In the genomic region with DNA sequence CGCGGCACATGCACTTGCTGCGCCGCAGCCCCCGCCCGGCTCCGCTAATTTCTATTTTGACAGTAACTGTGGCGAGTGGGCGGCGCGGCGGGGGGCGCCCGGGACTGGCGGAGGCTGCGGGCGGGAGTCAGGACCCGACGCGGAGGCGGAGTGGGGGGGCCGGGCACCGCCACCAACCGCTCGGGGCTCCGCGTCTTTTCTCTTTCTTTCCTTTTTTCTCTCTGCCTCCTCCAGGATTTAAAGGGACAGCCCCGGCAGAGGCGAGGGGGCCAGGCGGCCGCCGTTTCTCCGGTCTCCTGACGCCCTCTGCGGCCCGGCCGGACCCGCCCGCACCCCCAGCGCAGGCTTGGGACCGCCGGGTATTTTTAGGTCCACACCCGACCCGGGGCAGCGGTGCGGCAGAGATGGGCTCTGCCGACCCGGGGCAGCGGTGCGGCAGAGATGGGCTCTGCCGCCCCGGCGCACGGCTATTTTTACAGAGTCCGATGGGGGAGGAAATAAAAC, we compare ENCODE assay signal across 9 cellular contexts. TPM values are rescaled to one million over a fixed set of nuclear protein-coding genes. Genes with fewer than 3 reads are reported as not detected.
DNase-seq lines count a peak whose midpoint lies in the region; ATAC-seq and TF ChIP-seq lines count a peak whose summit lies in the region.
"Had no signal": no experiment of that assay in that cellular context is flagged by ENCODE, and none has a peak within 500 bp of the region (broad histone marks: within the 10 kb centered on the region; RNA-seq: fewer than 3 reads in every experiment).

No MANE protein-coding gene starts in this region.

- no peaks in the 10 kb centered on the region; the same call in 1 of the 2 replicates for H3K9me1 ChIP-seq in IMR-90 (ENCODE audit: insufficient read depth, low read length)

- H3K36me3 ChIP-seq in IMR-90 (ENCODE audit: control insufficient read depth, insufficient read depth, low read length) (no peaks in the 10 kb centered on the region), ovary (no peaks in the 10 kb centered on the region)

- H3K4me1 ChIP-seq in IMR-90 (ENCODE audit: control insufficient read depth, insufficient read depth, low read length) (no peaks in the 10 kb centered on the region; the same call in 1 of the 2 replicates), ovary (ENCODE audit: insufficient read depth) (no peaks in the 10 kb centered on the region)

- H2BK15ac ChIP-seq in IMR-90 (ENCODE audit: low read depth, low read length): no peak overlapping the region

- H4K91ac ChIP-seq in IMR-90 (ENCODE audit: insufficient read depth, low read depth, low read length): no peak overlapping the region

- no peak overlapping the region for H3K18ac ChIP-seq in IMR-90 (ENCODE audit: low read depth, low read length)

- TF ChIP-seq EP300 in ovary (IDR thresholded peaks at IDR 0.05): no peak

- H3K27me3 Mint-ChIP-seq in activated T-cell treated with anti-CD3 and anti-CD28 coated beads, Interleukin-2, amount 50 U/mL, for 72 hours (ENCODE audit: low read depth): peaks cover 76% of the 10 kb centered on the region

- H3K9me3 ChIP-seq in IMR-90 (ENCODE audit: control insufficient read depth, insufficient read depth, low read length): no peaks in the 10 kb centered on the region; the same call in 1 of the 2 replicates
- H3K9me3 ChIP-seq in ovary: no peaks in the 10 kb centered on the region

- no peaks in the 10 kb centered on the region for H3K36me3 Mint-ChIP-seq in activated T-cell treated with anti-CD3 and anti-CD28 coated beads, Interleukin-2, amount 50 U/mL, for 72 hours (ENCODE audit: insufficient read depth in 2 of 2)
- H3K36me3 Mint-ChIP-seq: CD4-positive, CD25-positive, alpha-beta regulatory T cell had no signal

- no TSS peak for BruUV-seq in IMR-90 (replicated peaks; lab: Mats Ljungman, UMichigan)

- no peak overlapping the region for H2BK20ac ChIP-seq in IMR-90 (ENCODE audit: low read depth, low read length)

- H2BK120ac ChIP-seq in IMR-90 (ENCODE audit: low read depth, low read length): no peak overlapping the region

- H3K27ac ChIP-seq in IMR-90 (ENCODE audit: insufficient read depth, low read length) (no peak overlapping the region), ovary (peak overlapping the region in 1 of 2 donors; percentile 71)

- no peak overlapping the region for H2AK9ac ChIP-seq in IMR-90 (replicated peaks; ENCODE audit: low read depth, low read length, poor library complexity)

- H4K5ac ChIP-seq in IMR-90 (ENCODE audit: low read depth, low read length): no peak overlapping the region

- no peak overlapping the region for H3K9ac ChIP-seq in IMR-90 (ENCODE audit: low read depth, low read length)

- no peak overlapping the region for H3K56ac ChIP-seq in IMR-90 (ENCODE audit: extremely low read depth, insufficient read depth, low read length)

- H3K4me1 Mint-ChIP-seq in activated T-cell treated with anti-CD3 and anti-CD28 coated beads, Interleukin-2, amount 50 U/mL, for 72 hours (ENCODE audit: low read depth): peaks cover 7% of the 10 kb centered on the region

- H3K79me1 ChIP-seq in IMR-90 (ENCODE audit: low read depth in 1 of 2, low read length in 2 of 2): no peaks in the 10 kb centered on the region

- H2AK5ac ChIP-seq in IMR-90 (ENCODE audit: low read depth, low read length): no peak overlapping the region

- H3K4me3 Mint-ChIP-seq in activated T-cell treated with anti-CD3 and anti-CD28 coated beads, Interleukin-2, amount 50 U/mL, for 72 hours: peak overlapping the region; percentile 71 to 74

- peak overlapping the region; percentile 95 for H2AFZ ChIP-seq in IMR-90 (replicated peaks; ENCODE audit: low read length, poor library complexity)

- H2BK5ac ChIP-seq in IMR-90 (ENCODE audit: low read depth, low read length, poor library complexity, severe bottlenecking): no peak overlapping the region

- H4K8ac ChIP-seq in IMR-90 (ENCODE audit: low read depth in 2 of 2, low read length in 2 of 2): no peak overlapping the region

- POLR2A ChIA-PET in IMR-90 (lab: Charles Lee; ENCODE audit: unreplicated experiment): no interaction called here

- CTCF ChIA-PET in IMR-90 (lab: Yijun Ruan, JAX): no interaction called here

- TF ChIP-seq POLR2A in IMR-90 (IDR thresholded peaks at IDR 0.05; ENCODE audit: low read depth, low read length) (no peak), ovary (IDR thresholded peaks at IDR 0.05) (no peak)

- peaks cover 0 to 2% of the 10 kb centered on the region in 2 donors for H3K9me3 Mint-ChIP-seq in activated T-cell treated with anti-CD3 and anti-CD28 coated beads, Interleukin-2, amount 50 U/mL, for 72 hours

- dilution Hi-C loops in IMR-90 (cut with HindIII; ENCODE audit: low sequenced_read_pairs, unreplicated experiment): no loop called here

- no peaks in the 10 kb centered on the region for H4K20me1 ChIP-seq in IMR-90 (ENCODE audit: insufficient read depth, low read length)

- no peak for TF ChIP-seq RAD21 in IMR-90 (IDR thresholded peaks at IDR 0.05; ENCODE audit: low read length)

- peak overlapping the region; percentile 49 for H3K4me3 ChIP-seq in IMR-90 (ENCODE audit: insufficient read depth, low read depth, low read length)
- H3K4me3 ChIP-seq in ovary: peak overlapping the region; percentile 82

- H3K23ac ChIP-seq in IMR-90 (ENCODE audit: low read depth, low read length): no peak overlapping the region

- TF ChIP-seq CTCF in IMR-90 (conservative IDR thresholded peaks at IDR 0.05; ENCODE audit: low read depth, low read length) (no peak), ovary (IDR thresholded peaks at IDR 0.05) (no peak)

- ATAC-seq in IMR-90 (ENCODE audit: low read depth) (peak; percentile 39), Right ventricle myocardium superior (ENCODE audit: poor library complexity) (peak; percentile 68)
- ATAC-seq in activated T-cell treated with anti-CD3 and anti-CD28 coated beads, Interleukin-2, amount 50 U/mL, for 72 hours (replicated peaks in 1 of 2): peak; percentile 27 to 29

- DNase-seq in NCI-H748 (lab: John Stamatoyannopoulos, UW; ENCODE audit: unreplicated experiment) (peak; percentile 64), NCI-H748 treated with DMSO at 0.1 percent for 48 hours (lab: John Stamatoyannopoulos, UW) (no peak), IMR-90 (no peak), Right ventricle myocardium superior (peak; percentile 72), ovary (peak; percentile 57 to 76 (median 64)), dermis blood vessel endothelial cell (no peak), islet precursor cell (no peak)
- peak; percentile 18 to 31 for DNase-seq in activated T-cell treated with anti-CD3 and anti-CD28 coated beads, Interleukin-2, amount 50 U/mL, for 72 hours

- no peak overlapping the region for H3K27ac Mint-ChIP-seq in activated T-cell treated with anti-CD3 and anti-CD28 coated beads, Interleukin-2, amount 50 U/mL, for 72 hours
- H3K27ac Mint-ChIP-seq: CD4-positive, CD25-positive, alpha-beta regulatory T cell had no signal

- 1% methylated on average over 16 of the region's 55 CpGs; no CpG with 5 or more reads in 1 of the 2 experiments for WGBS in IMR-90 (ENCODE audit: extremely low coverage in 2 of 2, insufficient read length in 1 of 2), 2 experiments
- 0 to 1% (median 0%) methylated on average over 45 to 55 of the region's 55 CpGs for WGBS in ovary, 3 donors

- H3K4me2 ChIP-seq in IMR-90 (ENCODE audit: low read depth, low read length): peak overlapping the region; percentile 58

- in situ Hi-C loops in IMR-90 (cut with MboI; ENCODE audit: low sequenced_read_pairs): no loop called here

- H3K14ac ChIP-seq in IMR-90 (replicated peaks; ENCODE audit: low read depth, low read length): no peak overlapping the region

- intact Hi-C loops in IMR-90 (cut with micrococcal nuclease): no loop called here
- intact Hi-C loops in Right ventricle myocardium superior (cut with DNase I): no loop called here
- intact Hi-C loops in ovary (cut with DNase I): loop anchor here in 3 of 4 donors (2.0 to 10.0 kb wide), 5 partner anchors 37 to 479 kb away; a partner anchor contains a TSS

- H3K4ac ChIP-seq in IMR-90 (ENCODE audit: low read depth, low read length): no peak overlapping the region

- H3K27me3 ChIP-seq in IMR-90 (ENCODE audit: control insufficient read depth, insufficient read depth, low read length) (peaks cover 42% of the 10 kb centered on the region), ovary (no peaks in the 10 kb centered on the region)

TF ChIP-seq in IMR-90, 13 proteins besides CTCF, POLR2A, EP300 and RAD21 (continues in another document):
- TF ChIP-seq, protein P1, sequence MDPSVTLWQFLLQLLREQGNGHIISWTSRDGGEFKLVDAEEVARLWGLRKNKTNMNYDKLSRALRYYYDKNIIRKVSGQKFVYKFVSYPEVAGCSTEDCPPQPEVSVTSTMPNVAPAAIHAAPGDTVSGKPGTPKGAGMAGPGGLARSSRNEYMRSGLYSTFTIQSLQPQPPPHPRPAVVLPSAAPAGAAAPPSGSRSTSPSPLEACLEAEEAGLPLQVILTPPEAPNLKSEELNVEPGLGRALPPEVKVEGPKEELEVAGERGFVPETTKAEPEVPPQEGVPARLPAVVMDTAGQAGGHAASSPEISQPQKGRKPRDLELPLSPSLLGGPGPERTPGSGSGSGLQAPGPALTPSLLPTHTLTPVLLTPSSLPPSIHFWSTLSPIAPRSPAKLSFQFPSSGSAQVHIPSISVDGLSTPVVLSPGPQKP (IDR thresholded peaks at IDR 0.05; ENCODE audit: borderline replicate concordance, low read depth, low read length): no peak
- TF ChIP-seq MAFK (IDR thresholded peaks at IDR 0.05; ENCODE audit: low read depth, low read length) (no peak), SMC3 (IDR thresholded peaks at IDR 0.05; ENCODE audit: low read depth, low read length) (no peak), NFE2L2 (IDR thresholded peaks at IDR 0.05; ENCODE audit: low read depth, low read length) (no peak), MXI1 (IDR thresholded peaks at IDR 0.05; ENCODE audit: borderline replicate concordance, low read depth, low read length) (no peak), CHD1 (IDR thresholded peaks at IDR 0.05; ENCODE audit: low read depth, low read length) (no peak), MAZ (IDR thresholded peaks at IDR 0.05; ENCODE audit: borderline replicate concordance, low read depth, low read length) (no peak), CEBPB (IDR thresholded peaks at IDR 0.05; ENCODE audit: low read depth, low read length) (no peak), FOS (IDR thresholded peaks at IDR 0.05; ENCODE audit: low read depth, low read length) (no peak), BHLHE40 (IDR thresholded peaks at IDR 0.05; ENCODE audit: low read depth, low read length) (no peak)

RNA-seq across cellular contexts. Expression of a gene that starts 0.5 kb away (rescaled TPM):
- not detected in 2 replicates for total RNA-seq in IMR-90 (2012; rRNA removed)
- polyA plus RNA-seq in IMR-90 (2012; rRNA removed): not detected in 2 replicates
- not detected in 2 replicates for polyA plus RNA-seq in IMR-90 (2012; cell fraction: cytosol; rRNA removed)
- not detected in 2 replicates for polyA plus RNA-seq in IMR-90 (2012; cell fraction: nucleus; rRNA removed; ENCODE audit: low replicate concordance)
- total RNA-seq in activated T-cell treated with anti-CD3 and anti-CD28 coated beads, Interleukin-2, amount 50 U/mL, for 72 hours: under 1 TPM in 1 of 2 donors, not detected in 1; 0.05 TPM
- total RNA-seq in Right ventricle myocardium superior: 2.6 TPM
- total RNA-seq in ovary: 10 to 100 TPM in 6 of 7 donors, 1 to 10 TPM in 1; 1.5 to 26.6 (median 17.3) TPM
- polyA plus RNA-seq in ovary: 1 to 10 TPM; 2.8 to 6.5 TPM
- under 0.01 TPM in 1 of 2 replicates, not detected in the other for total RNA-seq in dermis blood vessel endothelial cell
- total RNA-seq: CD4-positive, CD25-positive, alpha-beta regulatory T cell had no signal
- polyA plus RNA-seq: CD4-positive, CD25-positive, alpha-beta regulatory T cell had no signal

Comparison
In these comparisons a context has a peak if more than half of its experiments do, and no peak if none do; other contexts are left out.
1. DNase-seq: peak in NCI-H748 (single experiment), activated T-cell treated with anti-CD3 and anti-CD28 coated beads, Interleukin-2, amount 50 U/mL, for 72 hours (2 of 2), Right ventricle myocardium superior (single experiment) and ovary (5 of 5); none in NCI-H748 treated with DMSO at 0.1 percent for 48 hours (single experiment), IMR-90 (single experiment), dermis blood vessel endothelial cell (single experiment) and islet precursor cell (single experiment).
2. intact Hi-C loops: an anchor here in ovary (2.0 to 10.0 kb wide); none called in IMR-90 and Right ventricle myocardium superior.
3. Peak in every context shown above with its lines, with median percentiles within 50 percentile points of each other: ATAC-seq.